In the genomic region with DNA sequence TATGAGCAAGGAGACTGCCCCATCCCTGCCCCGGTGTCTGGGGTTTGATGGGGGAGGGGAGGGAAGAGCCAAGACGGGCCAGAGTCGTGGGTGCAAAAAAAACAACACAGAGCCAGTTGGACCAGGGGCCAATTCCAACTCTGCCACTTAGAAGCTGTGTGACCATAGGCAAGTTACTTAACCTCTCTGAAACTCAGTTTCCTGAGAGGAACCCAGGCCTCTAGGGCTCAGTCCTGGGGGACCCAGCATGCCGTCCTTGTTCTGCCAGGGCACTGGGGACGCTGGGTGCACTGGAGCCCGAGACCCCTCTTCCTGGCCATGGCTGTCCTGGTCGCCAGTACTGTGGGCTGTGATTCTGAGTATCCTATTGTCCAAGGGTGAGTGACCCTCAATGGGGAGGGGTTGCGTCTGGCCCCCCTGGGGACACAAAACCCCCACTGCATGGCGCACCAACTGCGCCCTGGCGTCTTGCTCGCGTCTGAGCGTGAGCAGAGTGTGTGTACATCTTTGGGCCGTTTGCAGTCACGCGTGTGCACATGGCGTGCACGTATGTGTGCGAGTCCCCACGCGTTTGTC, we compare ENCODE assay signal across 22 cellular contexts. TPM values are rescaled to one million over a fixed set of nuclear protein-coding genes. Genes with fewer than 3 reads are reported as not detected.
A peak's percentile ranks its signal among the peaks of the same experiment; 100 is the strongest.
DNase-seq lines count a peak whose midpoint lies in the region; ATAC-seq, FAIRE-seq and TF ChIP-seq lines count a peak whose summit lies in the region.
"Had no signal": no experiment of that assay in that cellular context is flagged by ENCODE, and none has a peak within 500 bp of the region (broad histone marks: within the 10 kb centered on the region; RNA-seq: fewer than 3 reads in every experiment).

No MANE protein-coding gene starts in this region.

- no peaks in the 10 kb centered on the region for H4K20me1 ChIP-seq in endothelial cell of umbilical vein (replicated peaks; ENCODE audit: control insufficient read depth, extremely low read depth, insufficient read depth, low read length)

- H3K4me3 ChIP-seq in heart right ventricle: peak overlapping the region in 7 of 10 donors; percentile 2 to 37 (median 15)
- H3K4me3 ChIP-seq in endothelial cell of umbilical vein (replicated peaks in 1 of 3; ENCODE audit: insufficient read depth in 1 of 3, low read depth in 1 of 3, low read length in 3 of 3): peak overlapping the region in 2 of 3 experiments; percentile 24 to 49
- peak overlapping the region; percentile 30 for H3K4me3 ChIP-seq in upper lobe of right lung
- H3K4me3 ChIP-seq: vagina had no signal

- H3K27ac Mint-ChIP-seq in naive B cell: peak overlapping the region in 1 of 6 donors; percentile 70
- H3K27ac Mint-ChIP-seq: activated B cell treated with CpG ODN at 0.5 μM for 24 hours; activated T-helper 1 cell treated with anti-CD3 and anti-CD28 coated beads, Interleukin-12 subunit alpha, Interleukin-12 subunit beta, Interleukin-2, Interleukin-4 antibody, amounts not matched to agents 30 ng/mL and 10 ng/mL and 1 ng/mL, durations not matched to agents 14 hours and 24 hours and 36 hours; CD8-positive, alpha-beta memory T cell; effector memory CD8-positive, alpha-beta T cell; stimulated activated naive CD8-positive, alpha-beta T cell treated with anti-CD3 and anti-CD28 coated beads, Interleukin-15, amount 100 ng/mL, for 72 hours; T-cell had no signal

- peak overlapping the region in 7 of 8 donors; percentile 15 to 85 (median 71) for H3K4me3 Mint-ChIP-seq in naive B cell
- H3K4me3 Mint-ChIP-seq: activated T-helper 1 cell treated with anti-CD3 and anti-CD28 coated beads, Interleukin-12 subunit alpha, Interleukin-12 subunit beta, Interleukin-2, Interleukin-4 antibody, amounts not matched to agents 30 ng/mL and 10 ng/mL and 1 ng/mL, durations not matched to agents 14 hours and 24 hours and 36 hours had no signal

- FAIRE-seq in endothelial cell of umbilical vein (lab: Jason Lieb, UNC) (no peak), frontal cortex (lab: Jason Lieb, UNC) (no peak)

- no peak for ATAC-seq in heart right ventricle
- ATAC-seq in Right ventricle myocardium inferior: no peak
- no peak for ATAC-seq in naive B cell (ENCODE audit: low read depth in 2 of 2)
- no peak for ATAC-seq in upper lobe of right lung
- no peak for ATAC-seq in GM18511 (IDR thresholded peaks at IDR 0.05; ENCODE audit: unreplicated experiment)
- ATAC-seq: effector memory CD8-positive, alpha-beta T cell; stimulated activated naive CD8-positive, alpha-beta T cell treated with anti-CD3 and anti-CD28 coated beads, Interleukin-15, amount 100 ng/mL, for 72 hours had no signal

- 7 to 11% methylated on average over 22 of the region's 22 CpGs for WGBS in heart right ventricle, 2 donors

- CTCF ChIA-PET in endothelial cell of umbilical vein (lab: Charles Lee): interaction anchor here (1.0 to 1.6 kb wide), 6 partner anchors 8 to 135 kb away, joined by 3 to 16 read pairs (median 5); partner anchors contain the start of gene TRAPPC5

- dilution Hi-C loops in endothelial cell of umbilical vein (cut with MboI; ENCODE audit: extremely low pct_ligation_motif_present, low sequenced_read_pairs): no loop called here

- no peak overlapping the region for H3K9ac ChIP-seq in endothelial cell of umbilical vein (replicated peaks; ENCODE audit: extremely low read depth, insufficient read depth, low read length)

- H3K4me1 ChIP-seq in heart right ventricle: peaks cover 0 to 24% (median 0%) of the 10 kb centered on the region in 9 donors
- peaks cover 9% of the 10 kb centered on the region for H3K4me1 ChIP-seq in endothelial cell of umbilical vein (ENCODE audit: control insufficient read depth, extremely low read depth, insufficient read depth, low read length)
- no peaks in the 10 kb centered on the region for H3K4me1 ChIP-seq in upper lobe of right lung

- H3K27me3 Mint-ChIP-seq in naive B cell: peaks cover 4 to 54% (median 33%) of the 10 kb centered on the region in 3 donors

- H3K27me3 ChIP-seq in heart right ventricle: peaks cover 9 to 83% (median 63%) of the 10 kb centered on the region in 7 donors
- no peaks in the 10 kb centered on the region for H3K27me3 ChIP-seq in endothelial cell of umbilical vein (ENCODE audit: control insufficient read depth in 2 of 2, insufficient read depth in 2 of 2, low read length in 2 of 2)
- peaks cover 36% of the 10 kb centered on the region for H3K27me3 ChIP-seq in upper lobe of right lung
- H3K27me3 ChIP-seq: vagina had no signal

- POLR2A ChIA-PET in endothelial cell of umbilical vein (lab: Charles Lee): no interaction called here

- intact Hi-C loops in heart right ventricle (cut with DNase I) (loop anchor here in 1 of 10 donors (10.0 kb wide), 1 partner anchor 203 kb away; no protein-coding TSS in a partner anchor), Right ventricle myocardium inferior (cut with DNase I) (no loop called here), endothelial cell of umbilical vein (cut with micrococcal nuclease) (no loop called here), upper lobe of right lung (cut with DNase I) (no loop called here)

- H3K4me1 Mint-ChIP-seq in naive B cell: peaks cover 19 to 30% (median 26%) of the 10 kb centered on the region in 3 donors

- no peaks in the 10 kb centered on the region for H3K9me1 ChIP-seq in endothelial cell of umbilical vein (replicated peaks; ENCODE audit: control insufficient read depth, extremely low read depth, insufficient read depth, low read length)

- no peaks in the 10 kb centered on the region for H3K79me2 ChIP-seq in endothelial cell of umbilical vein (ENCODE audit: control insufficient read depth, insufficient read depth, low read length)

- H3K36me3 Mint-ChIP-seq in naive B cell: no peaks in the 10 kb centered on the region
- H3K36me3 Mint-ChIP-seq: T-cell had no signal

- H2AFZ ChIP-seq in endothelial cell of umbilical vein (ENCODE audit: low read depth, low read length): peak overlapping the region; percentile 72

- H3K9me3 ChIP-seq in heart right ventricle (peaks cover 0 to 10% (median 0%) of the 10 kb centered on the region in 11 donors), endothelial cell of umbilical vein (replicated peaks; ENCODE audit: control insufficient read depth, insufficient read depth, low read length) (no peaks in the 10 kb centered on the region), upper lobe of right lung (no peaks in the 10 kb centered on the region)
- H3K9me3 ChIP-seq: vagina had no signal

- TF ChIP-seq CTCF in heart right ventricle (IDR thresholded peaks at IDR 0.05): no peak
- TF ChIP-seq CTCF in endothelial cell of umbilical vein (IDR thresholded peaks at IDR 0.05; ENCODE audit: extremely low read depth in 1 of 2, insufficient read depth in 1 of 2, low read depth in 1 of 2, low read length in 2 of 2): no peak
- no peak for TF ChIP-seq CTCF in upper lobe of right lung (IDR thresholded peaks at IDR 0.05)

- no peaks in the 10 kb centered on the region for H3K36me3 ChIP-seq in heart right ventricle
- H3K36me3 ChIP-seq in endothelial cell of umbilical vein (ENCODE audit: control insufficient read depth in 2 of 2, extremely low read depth in 1 of 2, insufficient read depth in 2 of 2, low read length in 2 of 2): peaks cover 0 to 2% of the 10 kb centered on the region in 2 experiments
- H3K36me3 ChIP-seq in upper lobe of right lung: no peaks in the 10 kb centered on the region
- H3K36me3 ChIP-seq: vagina had no signal

- TF ChIP-seq POLR2A in endothelial cell of umbilical vein (IDR thresholded peaks at IDR 0.05; ENCODE audit: low read depth, low read length): no peak

- peaks cover 0 to 10% (median 6%) of the 10 kb centered on the region in 7 donors for H3K9me3 Mint-ChIP-seq in naive B cell
- H3K9me3 Mint-ChIP-seq: effector memory CD8-positive, alpha-beta T cell had no signal

- no peak for DNase-seq in heart right ventricle
- DNase-seq in Right ventricle myocardium inferior (ENCODE audit: missing footprints): no peak
- DNase-seq in endothelial cell of umbilical vein (ENCODE audit: low read depth, low spot score): peak; percentile 20
- DNase-seq in naive B cell: no peak
- no peak for DNase-seq in upper lobe of right lung
- no peak for DNase-seq in frontal cortex (ENCODE audit: low spot score in 2 of 2)
- DNase-seq in epidermal melanocyte (ENCODE audit: insufficient read length, low spot score): no peak
- DNase-seq: ACHN; activated B cell treated with CpG ODN at 0.5 μM for 24 hours; central memory CD4-positive, alpha-beta T cell; DMS79; effector memory CD8-positive, alpha-beta T cell; NK-92 treated with Interleukin-12 subunit alpha and Interleukin-12 subunit beta, amount 100 ng/mL, for 24 hours; stimulated activated naive CD8-positive, alpha-beta T cell treated with anti-CD3 and anti-CD28 coated beads, Interleukin-15, amount 100 ng/mL, for 72 hours had no signal

- H3K27ac ChIP-seq in heart right ventricle (peak overlapping the region in 1 of 10 donors; percentile 61), endothelial cell of umbilical vein (ENCODE audit: insufficient read depth, low read depth, low read length) (no peak overlapping the region), upper lobe of right lung (no peak overlapping the region)
- H3K27ac ChIP-seq: vagina had no signal

- BruUV-seq in endothelial cell of umbilical vein (replicated peaks; lab: Mats Ljungman, UMichigan): TSS peak; percentile 30

- no peak overlapping the region for H3K4me2 ChIP-seq in endothelial cell of umbilical vein (ENCODE audit: insufficient read depth, low read length)

RNA-seq across cellular contexts. Expression of gene CLEC4M, which starts 24.6 kb away (rescaled TPM):
- total RNA-seq in heart right ventricle: not detected
- polyA plus RNA-seq in heart right ventricle: not detected
- total RNA-seq in Right ventricle myocardium inferior: not detected
- 0.23 and 0.46 TPM in 2 replicates for total RNA-seq in endothelial cell of umbilical vein
- 1.0 and 1.1 TPM in 2 replicates for polyA plus RNA-seq in endothelial cell of umbilical vein
- polyA plus RNA-seq in endothelial cell of umbilical vein (2011; cell fraction: cytosol; rRNA removed): 0.35 and 0.37 TPM in 2 replicates
- polyA plus RNA-seq in endothelial cell of umbilical vein (2011; cell fraction: nucleus; rRNA removed): 13.2 and 14.6 TPM in 2 replicates
- 0.20 and 0.42 TPM in 2 replicates for polyA plus RNA-seq in endothelial cell of umbilical vein (2012)
- 0.25 and 1.2 TPM in 2 replicates for polyA minus RNA-seq in endothelial cell of umbilical vein
- not detected for polyA minus RNA-seq in endothelial cell of umbilical vein (2011; cell fraction: cytosol; rRNA and poly(A)+ RNA removed)
- polyA minus RNA-seq in endothelial cell of umbilical vein (2011; cell fraction: nucleus; rRNA and poly(A)+ RNA removed): 0.82 and 0.87 TPM in 2 replicates
- polyA plus RNA-seq in naive B cell (ENCODE audit: low read depth in 6 of 6): under 1 TPM in 3 of 6 donors, not detected in 3; 0.17 to 0.41 (median 0.21) TPM
- total RNA-seq in upper lobe of right lung: 4.8 TPM
- total RNA-seq in frontal cortex: not detected
- total RNA-seq: activated CD8-positive, alpha-beta memory T cell treated with anti-CD3 and anti-CD28 coated beads for 36 hours; activated T-helper 1 cell treated with anti-CD3 and anti-CD28 coated beads, Interleukin-12 subunit alpha, Interleukin-12 subunit beta, Interleukin-2, Interleukin-4 antibody, amounts not matched to agents 30 ng/mL and 10 ng/mL and 1 ng/mL, durations not matched to agents 14 hours and 24 hours and 36 hours; CD8-positive, alpha-beta memory T cell; lower leg skin; MCF 10A; vagina had no signal
- polyA plus RNA-seq: CD8-positive, alpha-beta memory T cell had no signal

RNA-seq across cellular contexts. Expression of gene CD209, which starts 40.4 kb away (rescaled TPM):
- total RNA-seq in heart right ventricle (10 to 100 TPM in 2 of 10 donors, 1 to 10 TPM in 8; 1.6 to 29.6 (median 4.6) TPM), Right ventricle myocardium inferior (15.6 TPM), endothelial cell of umbilical vein (not detected in 2 replicates), upper lobe of right lung (10.6 TPM), frontal cortex (0.82 TPM)
- polyA plus RNA-seq in heart right ventricle (under 1 TPM; 0.54 to 0.95 TPM), endothelial cell of umbilical vein (not detected in 2 replicates), naive B cell (ENCODE audit: low read depth in 6 of 6) (not detected)
- not detected in 2 replicates for polyA plus RNA-seq in endothelial cell of umbilical vein (2011; cell fraction: cytosol; rRNA removed)
- not detected in 2 replicates for polyA plus RNA-seq in endothelial cell of umbilical vein (2011; cell fraction: nucleus; rRNA removed)
- polyA plus RNA-seq in endothelial cell of umbilical vein (2012): not detected in 2 replicates
- not detected in 2 replicates for polyA minus RNA-seq in endothelial cell of umbilical vein
- polyA minus RNA-seq in endothelial cell of umbilical vein (2011; cell fraction: cytosol; rRNA and poly(A)+ RNA removed): not detected
- not detected in 2 replicates for polyA minus RNA-seq in endothelial cell of umbilical vein (2011; cell fraction: nucleus; rRNA and poly(A)+ RNA removed)
- total RNA-seq: activated CD8-positive, alpha-beta memory T cell treated with anti-CD3 and anti-CD28 coated beads for 36 hours; activated T-helper 1 cell treated with anti-CD3 and anti-CD28 coated beads, Interleukin-12 subunit alpha, Interleukin-12 subunit beta, Interleukin-2, Interleukin-4 antibody, amounts not matched to agents 30 ng/mL and 10 ng/mL and 1 ng/mL, durations not matched to agents 14 hours and 24 hours and 36 hours; MCF 10A had no signal
- polyA plus RNA-seq: CD8-positive, alpha-beta memory T cell had no signal

RNA-seq across cellular contexts. Expression of gene EVI5L, which starts 42.3 kb away (rescaled TPM):
- 10 to 100 TPM; 16.8 to 26.3 (median 20.3) TPM for total RNA-seq in heart right ventricle
- polyA plus RNA-seq in heart right ventricle: 10 to 100 TPM; 12.9 to 21.0 TPM
- total RNA-seq in Right ventricle myocardium inferior: 21.5 TPM
- 13.5 and 18.3 TPM in 2 replicates for total RNA-seq in endothelial cell of umbilical vein
- polyA plus RNA-seq in endothelial cell of umbilical vein: 11.9 and 15.8 TPM in 2 replicates
- 9.3 and 10.3 TPM in 2 replicates for polyA plus RNA-seq in endothelial cell of umbilical vein (2011; cell fraction: cytosol; rRNA removed)
- 14.7 and 18.5 TPM in 2 replicates for polyA plus RNA-seq in endothelial cell of umbilical vein (2011; cell fraction: nucleus; rRNA removed)
- polyA plus RNA-seq in endothelial cell of umbilical vein (2012): 10.3 and 17.7 TPM in 2 replicates
- polyA minus RNA-seq in endothelial cell of umbilical vein: 14.3 and 23.8 TPM in 2 replicates
- 7.0 TPM for polyA minus RNA-seq in endothelial cell of umbilical vein (2011; cell fraction: cytosol; rRNA and poly(A)+ RNA removed)
- 8.7 and 9.9 TPM in 2 replicates for polyA minus RNA-seq in endothelial cell of umbilical vein (2011; cell fraction: nucleus; rRNA and poly(A)+ RNA removed)
- polyA plus RNA-seq in naive B cell (ENCODE audit: low read depth in 6 of 6): 1 to 10 TPM in 5 of 6 donors, under 1 TPM in 1; 0.63 to 4.0 (median 1.6) TPM
- 15.5 TPM for total RNA-seq in upper lobe of right lung
- 47.7 TPM for total RNA-seq in frontal cortex

RNA-seq across cellular contexts. Expression of gene CLEC4G, which starts 55.8 kb away (rescaled TPM):
- total RNA-seq in heart right ventricle (1 to 10 TPM in 3 of 10 donors, under 1 TPM in 4, not detected in 3; 0.25 to 4.2 (median 0.91) TPM), Right ventricle myocardium inferior (2.2 TPM), endothelial cell of umbilical vein (not detected in 2 replicates), upper lobe of right lung (1.4 TPM), frontal cortex (0.82 TPM)
- polyA plus RNA-seq in heart right ventricle (under 1 TPM; 0.20 to 0.73 TPM), endothelial cell of umbilical vein (not detected in 2 replicates), naive B cell (ENCODE audit: low read depth in 6 of 6) (1 to 10 TPM; 1.4 to 3.2 (median 1.8) TPM)
- polyA plus RNA-seq in endothelial cell of umbilical vein (2011; cell fraction: cytosol; rRNA removed): not detected in 2 replicates
- polyA plus RNA-seq in endothelial cell of umbilical vein (2011; cell fraction: nucleus; rRNA removed): not detected in 2 replicates
- not detected in 2 replicates for polyA plus RNA-seq in endothelial cell of umbilical vein (2012)
- polyA minus RNA-seq in endothelial cell of umbilical vein: not detected in 2 replicates
- polyA minus RNA-seq in endothelial cell of umbilical vein (2011; cell fraction: cytosol; rRNA and poly(A)+ RNA removed): not detected
- polyA minus RNA-seq in endothelial cell of umbilical vein (2011; cell fraction: nucleus; rRNA and poly(A)+ RNA removed): not detected in 2 replicates
- total RNA-seq: activated CD8-positive, alpha-beta memory T cell treated with anti-CD3 and anti-CD28 coated beads for 36 hours; activated T-helper 1 cell treated with anti-CD3 and anti-CD28 coated beads, Interleukin-12 subunit alpha, Interleukin-12 subunit beta, Interleukin-2, Interleukin-4 antibody, amounts not matched to agents 30 ng/mL and 10 ng/mL and 1 ng/mL, durations not matched to agents 14 hours and 24 hours and 36 hours; CD8-positive, alpha-beta memory T cell; MCF 10A; T-cell had no signal
- polyA plus RNA-seq: CD8-positive, alpha-beta memory T cell had no signal
